Comparison of ENCODE assay signal across 8 cellular contexts in genomic region chr17:36592711-36593321, GRCh38. TPM values are rescaled to one million over a fixed set of nuclear protein-coding genes. Genes with fewer than 3 reads are reported as not detected.
DNase-seq lines count a peak whose midpoint lies in the region; ATAC-seq and TF ChIP-seq lines count a peak whose summit lies in the region.

No MANE protein-coding gene starts in this region.

- H3K4me2 ChIP-seq in OCI-LY3 (ENCODE audit: low read length) (peak overlapping the region; percentile 76), neural cell (ENCODE audit: low read length) (peak overlapping the region; percentile 78)

- no peak overlapping the region for H3K27ac ChIP-seq in CD4-positive, CD25-positive, alpha-beta regulatory T cell (ENCODE audit: insufficient read depth, low read length, poor library complexity, severe bottlenecking)
- no peak overlapping the region for H3K27ac ChIP-seq in OCI-LY3 (ENCODE audit: low read length)
- no peak overlapping the region for H3K27ac ChIP-seq in neural cell (ENCODE audit: low read length)

- H3K27me3 Mint-ChIP-seq in CD4-positive, CD25-positive, alpha-beta regulatory T cell, result no peaks in the 10 kb centered on the region
- peaks cover 5% of the 10 kb centered on the region for H3K27me3 Mint-ChIP-seq in endothelial cell (ENCODE audit: unreplicated experiment)

- no peak for TF ChIP-seq RAD21 in neural cell (conservative IDR thresholded peaks at IDR 0.05)

- peaks cover 2% of the 10 kb centered on the region for H3K36me3 Mint-ChIP-seq in CD4-positive, CD25-positive, alpha-beta regulatory T cell
- H3K36me3 Mint-ChIP-seq in endothelial cell (ENCODE audit: low read depth, unreplicated experiment), result peaks cover 18% of the 10 kb centered on the region

- H3K79me2 ChIP-seq in OCI-LY3 (ENCODE audit: low read length), result no peaks in the 10 kb centered on the region
- no peaks in the 10 kb centered on the region for H3K79me2 ChIP-seq in neural cell (replicated peaks; ENCODE audit: insufficient read depth, low read length)

- peak overlapping the region; percentile 23 to 77 (median 31) for H3K27ac Mint-ChIP-seq in CD4-positive, CD25-positive, alpha-beta regulatory T cell
- no peak overlapping the region for H3K27ac Mint-ChIP-seq in endothelial cell (ENCODE audit: unreplicated experiment)

- no peaks in the 10 kb centered on the region for H3K9me3 ChIP-seq in CD4-positive, CD25-positive, alpha-beta regulatory T cell (ENCODE audit: control insufficient read depth in 2 of 2, low read length in 2 of 2)
- H3K9me3 ChIP-seq in OCI-LY3 (ENCODE audit: insufficient read depth, low read length), result no peaks in the 10 kb centered on the region
- H3K9me3 ChIP-seq in neural cell (ENCODE audit: low read length), result no peaks in the 10 kb centered on the region

- TF ChIP-seq CTCF in OCI-LY3 (IDR thresholded peaks at IDR 0.05; ENCODE audit: low read depth, low read length) (no peak), endothelial cell (IDR thresholded peaks at IDR 0.05; ENCODE audit: unreplicated experiment) (no peak), neural cell (IDR thresholded peaks at IDR 0.05; ENCODE audit: poor library complexity, severe bottlenecking) (no peak)

- H3K9ac ChIP-seq in OCI-LY3 (ENCODE audit: low read length), result peak overlapping the region; percentile 74
- peak overlapping the region; percentile 69 for H3K9ac ChIP-seq in neural cell (ENCODE audit: low read length)

- peaks cover 11% of the 10 kb centered on the region for H3K4me1 ChIP-seq in CD4-positive, CD25-positive, alpha-beta regulatory T cell (ENCODE audit: control insufficient read depth, insufficient read depth, low read length, poor library complexity, severe bottlenecking)
- peaks cover 13% of the 10 kb centered on the region for H3K4me1 ChIP-seq in OCI-LY3 (ENCODE audit: low read length)

- H3K36me3 ChIP-seq in CD4-positive, CD25-positive, alpha-beta regulatory T cell (ENCODE audit: control insufficient read depth, insufficient read depth, low read length), result peaks cover 14% of the 10 kb centered on the region
- peaks cover 13% of the 10 kb centered on the region for H3K36me3 ChIP-seq in OCI-LY3 (replicated peaks; ENCODE audit: low read depth, low read length)
- no peaks in the 10 kb centered on the region for H3K36me3 ChIP-seq in neural cell (ENCODE audit: insufficient read depth, low read length)

- no peaks in the 10 kb centered on the region for H3K9me3 Mint-ChIP-seq in CD4-positive, CD25-positive, alpha-beta regulatory T cell
- H3K9me3 Mint-ChIP-seq in endothelial cell (ENCODE audit: unreplicated experiment), result no peaks in the 10 kb centered on the region

- no peak for TF ChIP-seq EP300 in neural cell (conservative IDR thresholded peaks at IDR 0.05; ENCODE audit: poor library complexity, severe bottlenecking)

- no peaks in the 10 kb centered on the region for H4K20me1 ChIP-seq in OCI-LY3 (ENCODE audit: insufficient read depth, low read length)
- H4K20me1 ChIP-seq in neural cell (ENCODE audit: insufficient read depth), result no peaks in the 10 kb centered on the region

- peaks cover 3% of the 10 kb centered on the region for H3K27me3 ChIP-seq in CD4-positive, CD25-positive, alpha-beta regulatory T cell (ENCODE audit: control insufficient read depth, insufficient read depth, low read length)
- H3K27me3 ChIP-seq in OCI-LY3 (ENCODE audit: low read depth, low read length) (no peaks in the 10 kb centered on the region), neural cell (ENCODE audit: insufficient read depth, low read depth, low read length) (no peaks in the 10 kb centered on the region)

- H3K9me2 ChIP-seq in neural cell (ENCODE audit: insufficient read depth, low read length), result no peaks in the 10 kb centered on the region

- peak overlapping the region; percentile 76 to 89 (median 81) for H3K4me3 Mint-ChIP-seq in CD4-positive, CD25-positive, alpha-beta regulatory T cell
- H3K4me3 Mint-ChIP-seq in endothelial cell (ENCODE audit: unreplicated experiment), result peak overlapping the region; percentile 82

- no peaks in the 10 kb centered on the region for H3F3A ChIP-seq in neural cell (ENCODE audit: insufficient read depth, low read length, poor library complexity, severe bottlenecking)

- H3K4me3 ChIP-seq in CD4-positive, CD25-positive, alpha-beta regulatory T cell (ENCODE audit: low read depth, low read length), result peak overlapping the region; percentile 19
- peak overlapping the region; percentile 82 for H3K4me3 ChIP-seq in OCI-LY3 (ENCODE audit: low read length)
- H3K4me3 ChIP-seq in neural cell (ENCODE audit: low read length), result peak overlapping the region; percentile 82

- H2AFZ ChIP-seq in OCI-LY3 (ENCODE audit: low read depth, low read length), result no peak overlapping the region
- no peak overlapping the region for H2AFZ ChIP-seq in neural cell (ENCODE audit: low read depth, low read length)

- ATAC-seq in CD4-positive, CD25-positive, alpha-beta regulatory T cell (ENCODE audit: low read depth in 2 of 2), result no peak
- no peak for ATAC-seq in GM18907 (IDR thresholded peaks at IDR 0.05; ENCODE audit: unreplicated experiment)
- ATAC-seq in HG02798 (IDR thresholded peaks at IDR 0.05; ENCODE audit: poor library complexity, unreplicated experiment), result no peak

- DNase-seq in CD4-positive, CD25-positive, alpha-beta regulatory T cell, result no peak
- DNase-seq in endothelial cell (ENCODE audit: low spot score), result no peak
- no peak for DNase-seq in RPMI8226
- DNase-seq in nucleus accumbens (lab: John Stamatoyannopoulos, UW), result no peak

- H3K4me1 Mint-ChIP-seq in CD4-positive, CD25-positive, alpha-beta regulatory T cell, result peaks cover 11 to 20% (median 16%) of the 10 kb centered on the region in 4 donors
- peaks cover 13% of the 10 kb centered on the region for H3K4me1 Mint-ChIP-seq in endothelial cell (ENCODE audit: unreplicated experiment)

TF ChIP-seq in neural cell, 6 proteins besides CTCF, POLR2A, EP300 and RAD21:
- TF ChIP-seq REST (IDR thresholded peaks at IDR 0.05; ENCODE audit: borderline replicate concordance) (no peak), SMC3 (conservative IDR thresholded peaks at IDR 0.05; ENCODE audit: poor library complexity) (no peak), POLR2AphosphoS5 (IDR thresholded peaks at IDR 0.05) (no peak), EZH2 (IDR thresholded peaks at IDR 0.05; ENCODE audit: borderline replicate concordance, insufficient read depth, low read length, poor library complexity, severe bottlenecking) (no peak), TAF1 (IDR thresholded peaks at IDR 0.05; ENCODE audit: low read depth) (no peak), MXI1 (conservative IDR thresholded peaks at IDR 0.05; ENCODE audit: poor library complexity, severe bottlenecking) (no peak)
TF ChIP-seq in neural cell: peak in this region for 0.

RNA-seq across cellular contexts. Expression of gene DHRS11, which starts 1.1 kb away (rescaled TPM):
- total RNA-seq in CD4-positive, CD25-positive, alpha-beta regulatory T cell, result 4.7 TPM
- 1 to 10 TPM; 3.3 to 5.5 (median 4.7) TPM for polyA plus RNA-seq in CD4-positive, CD25-positive, alpha-beta regulatory T cell
- 3.9 TPM for total RNA-seq in endothelial cell (ENCODE audit: unreplicated experiment)
- 13.4 and 18.6 TPM in 2 replicates for polyA plus RNA-seq in neural cell
- 11.7 and 16.9 TPM in 2 replicates for polyA minus RNA-seq in neural cell

RNA-seq across cellular contexts. Expression of gene MRM1, which starts 8.6 kb away (rescaled TPM):
- total RNA-seq in CD4-positive, CD25-positive, alpha-beta regulatory T cell, result 3.2 TPM
- polyA plus RNA-seq in CD4-positive, CD25-positive, alpha-beta regulatory T cell, result 1 to 10 TPM; 5.6 to 8.0 (median 7.4) TPM
- 1.7 TPM for total RNA-seq in endothelial cell (ENCODE audit: unreplicated experiment)
- polyA plus RNA-seq in neural cell, result 1.8 and 4.0 TPM in 2 replicates
- 2.7 and 3.2 TPM in 2 replicates for polyA minus RNA-seq in neural cell

RNA-seq across cellular contexts. Expression of gene GGNBP2, which starts 48.1 kb away (rescaled TPM):
- 144 TPM for total RNA-seq in CD4-positive, CD25-positive, alpha-beta regulatory T cell
- 10 to 100 TPM; 45.9 to 60.0 (median 53.0) TPM for polyA plus RNA-seq in CD4-positive, CD25-positive, alpha-beta regulatory T cell
- total RNA-seq in endothelial cell (ENCODE audit: unreplicated experiment), result 84.4 TPM
- polyA plus RNA-seq in neural cell, result 99.3 and 112 TPM in 2 replicates
- 92.7 and 97.4 TPM in 2 replicates for polyA minus RNA-seq in neural cell

RNA-seq across cellular contexts. Expression of gene PIGW, which starts 58.0 kb away (rescaled TPM):
- 6.2 TPM for total RNA-seq in CD4-positive, CD25-positive, alpha-beta regulatory T cell
- polyA plus RNA-seq in CD4-positive, CD25-positive, alpha-beta regulatory T cell, result 10 to 100 TPM in 1 of 4 donors, 1 to 10 TPM in 3; 4.6 to 10.6 (median 7.3) TPM
- total RNA-seq in endothelial cell (ENCODE audit: unreplicated experiment), result 5.4 TPM
- 2.7 and 5.4 TPM in 2 replicates for polyA plus RNA-seq in neural cell
- polyA minus RNA-seq in neural cell, result 4.4 and 5.6 TPM in 2 replicates

RNA-seq across cellular contexts. Expression of gene MYO19, which starts 58.1 kb away (rescaled TPM):
- total RNA-seq in CD4-positive, CD25-positive, alpha-beta regulatory T cell, result 86.1 TPM
- 1 to 10 TPM; 4.8 to 8.1 (median 5.9) TPM for polyA plus RNA-seq in CD4-positive, CD25-positive, alpha-beta regulatory T cell
- 60.3 TPM for total RNA-seq in endothelial cell (ENCODE audit: unreplicated experiment)
- 51.5 and 66.7 TPM in 2 replicates for polyA plus RNA-seq in neural cell
- 58.6 and 61.1 TPM in 2 replicates for polyA minus RNA-seq in neural cell

Comparison
In these comparisons a context has a peak if more than half of its experiments do, and no peak if none do; other contexts are left out.
1. H3K4me3 ChIP-seq: peak in every context shown above with its lines; median percentile 82 in OCI-LY3; 82 in neural cell; 19 in CD4-positive, CD25-positive, alpha-beta regulatory T cell.